In the genomic region with DNA sequence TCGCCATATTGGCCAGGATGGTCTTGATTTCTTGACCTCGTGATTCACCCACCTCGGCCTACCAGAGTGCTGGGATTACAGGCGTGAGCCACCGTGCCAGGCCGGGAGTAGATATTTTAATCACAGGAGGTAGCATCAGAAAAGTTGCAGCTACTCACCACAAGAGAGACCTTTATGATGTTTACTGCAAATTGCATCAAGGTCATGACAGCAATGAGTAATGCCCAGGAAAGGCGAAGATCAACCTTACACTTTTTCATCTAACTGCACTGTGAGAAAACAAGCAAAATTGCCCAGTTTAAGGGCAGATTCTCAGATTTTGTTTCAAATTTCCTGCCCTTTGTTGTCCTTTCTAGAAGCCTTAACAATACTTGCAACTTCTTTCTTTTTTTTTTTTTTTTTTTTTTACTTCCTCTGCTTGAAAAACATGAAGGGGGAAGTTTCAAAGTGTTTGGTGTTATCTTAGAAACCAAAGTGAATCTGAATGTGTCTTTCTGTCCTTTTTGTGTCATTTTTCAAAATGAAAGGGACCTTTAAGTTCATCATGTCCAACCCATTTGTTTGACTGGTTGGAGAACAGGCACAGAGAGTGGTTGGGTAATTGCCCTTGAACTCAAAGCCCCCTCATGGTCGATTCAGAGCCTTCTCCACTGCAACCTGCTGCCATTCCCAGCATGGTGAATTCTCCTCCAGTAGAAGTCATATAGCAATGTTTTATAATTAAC, we compare ENCODE assay signal across 1 cellular context.
TF ChIP-seq lines count a peak whose summit lies in the region.

No MANE protein-coding gene starts in this region.

TF ChIP-seq in HepG2, 621 proteins besides CTCF, POLR2A, EP300 and RAD21 (continued from another document):
- TF ChIP-seq, protein P1, sequence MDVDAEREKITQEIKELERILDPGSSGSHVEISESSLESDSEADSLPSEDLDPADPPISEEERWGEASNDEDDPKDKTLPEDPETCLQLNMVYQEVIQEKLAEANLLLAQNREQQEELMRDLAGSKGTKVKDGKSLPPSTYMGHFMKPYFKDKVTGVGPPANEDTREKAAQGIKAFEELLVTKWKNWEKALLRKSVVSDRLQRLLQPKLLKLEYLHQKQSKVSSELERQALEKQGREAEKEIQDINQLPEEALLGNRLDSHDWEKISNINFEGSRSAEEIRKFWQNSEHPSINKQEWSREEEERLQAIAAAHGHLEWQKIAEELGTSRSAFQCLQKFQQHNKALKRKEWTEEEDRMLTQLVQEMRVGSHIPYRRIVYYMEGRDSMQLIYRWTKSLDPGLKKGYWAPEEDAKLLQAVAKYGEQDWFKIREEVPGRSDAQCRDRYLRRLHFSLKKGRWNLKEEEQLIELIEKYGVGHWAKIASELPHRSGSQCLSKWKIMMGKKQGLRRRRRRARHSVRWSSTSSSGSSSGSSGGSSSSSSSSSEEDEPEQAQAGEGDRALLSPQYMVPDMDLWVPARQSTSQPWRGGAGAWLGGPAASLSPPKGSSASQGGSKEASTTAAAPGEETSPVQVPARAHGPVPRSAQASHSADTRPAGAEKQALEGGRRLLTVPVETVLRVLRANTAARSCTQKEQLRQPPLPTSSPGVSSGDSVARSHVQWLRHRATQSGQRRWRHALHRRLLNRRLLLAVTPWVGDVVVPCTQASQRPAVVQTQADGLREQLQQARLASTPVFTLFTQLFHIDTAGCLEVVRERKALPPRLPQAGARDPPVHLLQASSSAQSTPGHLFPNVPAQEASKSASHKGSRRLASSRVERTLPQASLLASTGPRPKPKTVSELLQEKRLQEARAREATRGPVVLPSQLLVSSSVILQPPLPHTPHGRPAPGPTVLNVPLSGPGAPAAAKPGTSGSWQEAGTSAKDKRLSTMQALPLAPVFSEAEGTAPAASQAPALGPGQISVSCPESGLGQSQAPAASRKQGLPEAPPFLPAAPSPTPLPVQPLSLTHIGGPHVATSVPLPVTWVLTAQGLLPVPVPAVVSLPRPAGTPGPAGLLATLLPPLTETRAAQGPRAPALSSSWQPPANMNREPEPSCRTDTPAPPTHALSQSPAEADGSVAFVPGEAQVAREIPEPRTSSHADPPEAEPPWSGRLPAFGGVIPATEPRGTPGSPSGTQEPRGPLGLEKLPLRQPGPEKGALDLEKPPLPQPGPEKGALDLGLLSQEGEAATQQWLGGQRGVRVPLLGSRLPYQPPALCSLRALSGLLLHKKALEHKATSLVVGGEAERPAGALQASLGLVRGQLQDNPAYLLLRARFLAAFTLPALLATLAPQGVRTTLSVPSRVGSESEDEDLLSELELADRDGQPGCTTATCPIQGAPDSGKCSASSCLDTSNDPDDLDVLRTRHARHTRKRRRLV (CRISPR knock-in tag; IDR thresholded peaks at IDR 0.05) = 0 out of 2 replicates have a peak, but pooled peaks have one; percentile 25
- TF ChIP-seq SMARCC2 (IDR thresholded peaks at IDR 0.05) (no peak), ZMYM2 (CRISPR knock-in tag; IDR thresholded peaks at IDR 0.05) (peak; percentile 35; the same call in 1 of the 2 replicates), ZNF558 (CRISPR knock-in tag; IDR thresholded peaks at IDR 0.05; ENCODE audit: borderline replicate concordance) (no peak), SYNCRIP (IDR thresholded peaks at IDR 0.05; ENCODE audit: insufficient read depth, low read depth, low read length) (no peak), FOXJ3 (CRISPR knock-in tag; IDR thresholded peaks at IDR 0.05; ENCODE audit: borderline replicate concordance) (no peak), PAF1 (CRISPR knock-in tag; IDR thresholded peaks at IDR 0.05) (peak; percentile 24; the same call in 1 of the 2 replicates), NPAS2 (CRISPR knock-in tag; IDR thresholded peaks at IDR 0.05; ENCODE audit: borderline replicate concordance) (no peak), RXRB (CRISPR knock-in tag; IDR thresholded peaks at IDR 0.05; ENCODE audit: borderline replicate concordance) (0 out of 2 replicates have a peak, but pooled peaks have one; percentile 57), LCORL (IDR thresholded peaks at IDR 0.05) (no peak), LCORL (CRISPR knock-in tag; IDR thresholded peaks at IDR 0.05) (no peak), ZNF143 (CRISPR knock-in tag; IDR thresholded peaks at IDR 0.05) (no peak), ATRX (CRISPR knock-in tag; IDR thresholded peaks at IDR 0.05; ENCODE audit: borderline replicate concordance) (no peak), FOSL2 (CRISPR knock-in tag; IDR thresholded peaks at IDR 0.05) (peak; percentile 83), FOXK2 (IDR thresholded peaks at IDR 0.05) (no peak), ZNF3 (CRISPR knock-in tag; IDR thresholded peaks at IDR 0.05) (0 out of 2 replicates have a peak, but pooled peaks have one; percentile 31), FOSL1 (CRISPR knock-in tag; IDR thresholded peaks at IDR 0.05; ENCODE audit: borderline replicate concordance) (peak; percentile 41; the same call in 1 of the 2 replicates), STAT5B (CRISPR knock-in tag; IDR thresholded peaks at IDR 0.05) (no peak), ZMYM4 (CRISPR knock-in tag; IDR thresholded peaks at IDR 0.05) (peak; percentile 54; the same call in 1 of the 2 replicates), CEBPG (CRISPR knock-in tag; IDR thresholded peaks at IDR 0.05) (peak; percentile 67), ZSCAN9 (CRISPR knock-in tag; IDR thresholded peaks at IDR 0.05; ENCODE audit: borderline replicate concordance) (no peak), ZNF547 (CRISPR knock-in tag; IDR thresholded peaks at IDR 0.05) (no peak), DPF2 (CRISPR knock-in tag; IDR thresholded peaks at IDR 0.05; ENCODE audit: borderline replicate concordance, low read depth) (peak; percentile 35; the same call in 1 of the 2 replicates), SMC3 (IDR thresholded peaks at IDR 0.05; ENCODE audit: low read length) (peak; percentile 30; the same call in 1 of the 2 replicates), SOX6 (IDR thresholded peaks at IDR 0.05) (no peak), SOX6 (CRISPR knock-in tag; IDR thresholded peaks at IDR 0.05) (peak; percentile 47), ZKSCAN8 (CRISPR knock-in tag; IDR thresholded peaks at IDR 0.05; ENCODE audit: borderline replicate concordance) (peak; percentile 19; the same call in 1 of the 2 replicates), ZSCAN29 (CRISPR knock-in tag; conservative IDR thresholded peaks at IDR 0.05) (no peak), HNF4A (CRISPR knock-in tag; IDR thresholded peaks at IDR 0.05) (peak; percentile 29), SPEN (CRISPR knock-in tag; IDR thresholded peaks at IDR 0.05; ENCODE audit: low read depth) (0 out of 2 replicates have a peak, but pooled peaks have one; percentile 27), MED1 (CRISPR knock-in tag; IDR thresholded peaks at IDR 0.05) (peak; percentile 66), SRSF1 (optimal IDR thresholded peaks at IDR 0.05; ENCODE audit: low read depth, low read length) (no peak)
- TF ChIP-seq, protein P2, sequence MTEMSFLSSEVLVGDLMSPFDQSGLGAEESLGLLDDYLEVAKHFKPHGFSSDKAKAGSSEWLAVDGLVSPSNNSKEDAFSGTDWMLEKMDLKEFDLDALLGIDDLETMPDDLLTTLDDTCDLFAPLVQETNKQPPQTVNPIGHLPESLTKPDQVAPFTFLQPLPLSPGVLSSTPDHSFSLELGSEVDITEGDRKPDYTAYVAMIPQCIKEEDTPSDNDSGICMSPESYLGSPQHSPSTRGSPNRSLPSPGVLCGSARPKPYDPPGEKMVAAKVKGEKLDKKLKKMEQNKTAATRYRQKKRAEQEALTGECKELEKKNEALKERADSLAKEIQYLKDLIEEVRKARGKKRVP (CRISPR knock-in tag; IDR thresholded peaks at IDR 0.05) = peak in 1 of 2 experiments; percentile 84; a peak in 2 of 4 replicates
- TF ChIP-seq, protein P3, sequence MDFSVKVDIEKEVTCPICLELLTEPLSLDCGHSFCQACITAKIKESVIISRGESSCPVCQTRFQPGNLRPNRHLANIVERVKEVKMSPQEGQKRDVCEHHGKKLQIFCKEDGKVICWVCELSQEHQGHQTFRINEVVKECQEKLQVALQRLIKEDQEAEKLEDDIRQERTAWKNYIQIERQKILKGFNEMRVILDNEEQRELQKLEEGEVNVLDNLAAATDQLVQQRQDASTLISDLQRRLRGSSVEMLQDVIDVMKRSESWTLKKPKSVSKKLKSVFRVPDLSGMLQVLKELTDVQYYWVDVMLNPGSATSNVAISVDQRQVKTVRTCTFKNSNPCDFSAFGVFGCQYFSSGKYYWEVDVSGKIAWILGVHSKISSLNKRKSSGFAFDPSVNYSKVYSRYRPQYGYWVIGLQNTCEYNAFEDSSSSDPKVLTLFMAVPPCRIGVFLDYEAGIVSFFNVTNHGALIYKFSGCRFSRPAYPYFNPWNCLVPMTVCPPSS (IDR thresholded peaks at IDR 0.05) = no peak
- TF ChIP-seq, protein P4, sequence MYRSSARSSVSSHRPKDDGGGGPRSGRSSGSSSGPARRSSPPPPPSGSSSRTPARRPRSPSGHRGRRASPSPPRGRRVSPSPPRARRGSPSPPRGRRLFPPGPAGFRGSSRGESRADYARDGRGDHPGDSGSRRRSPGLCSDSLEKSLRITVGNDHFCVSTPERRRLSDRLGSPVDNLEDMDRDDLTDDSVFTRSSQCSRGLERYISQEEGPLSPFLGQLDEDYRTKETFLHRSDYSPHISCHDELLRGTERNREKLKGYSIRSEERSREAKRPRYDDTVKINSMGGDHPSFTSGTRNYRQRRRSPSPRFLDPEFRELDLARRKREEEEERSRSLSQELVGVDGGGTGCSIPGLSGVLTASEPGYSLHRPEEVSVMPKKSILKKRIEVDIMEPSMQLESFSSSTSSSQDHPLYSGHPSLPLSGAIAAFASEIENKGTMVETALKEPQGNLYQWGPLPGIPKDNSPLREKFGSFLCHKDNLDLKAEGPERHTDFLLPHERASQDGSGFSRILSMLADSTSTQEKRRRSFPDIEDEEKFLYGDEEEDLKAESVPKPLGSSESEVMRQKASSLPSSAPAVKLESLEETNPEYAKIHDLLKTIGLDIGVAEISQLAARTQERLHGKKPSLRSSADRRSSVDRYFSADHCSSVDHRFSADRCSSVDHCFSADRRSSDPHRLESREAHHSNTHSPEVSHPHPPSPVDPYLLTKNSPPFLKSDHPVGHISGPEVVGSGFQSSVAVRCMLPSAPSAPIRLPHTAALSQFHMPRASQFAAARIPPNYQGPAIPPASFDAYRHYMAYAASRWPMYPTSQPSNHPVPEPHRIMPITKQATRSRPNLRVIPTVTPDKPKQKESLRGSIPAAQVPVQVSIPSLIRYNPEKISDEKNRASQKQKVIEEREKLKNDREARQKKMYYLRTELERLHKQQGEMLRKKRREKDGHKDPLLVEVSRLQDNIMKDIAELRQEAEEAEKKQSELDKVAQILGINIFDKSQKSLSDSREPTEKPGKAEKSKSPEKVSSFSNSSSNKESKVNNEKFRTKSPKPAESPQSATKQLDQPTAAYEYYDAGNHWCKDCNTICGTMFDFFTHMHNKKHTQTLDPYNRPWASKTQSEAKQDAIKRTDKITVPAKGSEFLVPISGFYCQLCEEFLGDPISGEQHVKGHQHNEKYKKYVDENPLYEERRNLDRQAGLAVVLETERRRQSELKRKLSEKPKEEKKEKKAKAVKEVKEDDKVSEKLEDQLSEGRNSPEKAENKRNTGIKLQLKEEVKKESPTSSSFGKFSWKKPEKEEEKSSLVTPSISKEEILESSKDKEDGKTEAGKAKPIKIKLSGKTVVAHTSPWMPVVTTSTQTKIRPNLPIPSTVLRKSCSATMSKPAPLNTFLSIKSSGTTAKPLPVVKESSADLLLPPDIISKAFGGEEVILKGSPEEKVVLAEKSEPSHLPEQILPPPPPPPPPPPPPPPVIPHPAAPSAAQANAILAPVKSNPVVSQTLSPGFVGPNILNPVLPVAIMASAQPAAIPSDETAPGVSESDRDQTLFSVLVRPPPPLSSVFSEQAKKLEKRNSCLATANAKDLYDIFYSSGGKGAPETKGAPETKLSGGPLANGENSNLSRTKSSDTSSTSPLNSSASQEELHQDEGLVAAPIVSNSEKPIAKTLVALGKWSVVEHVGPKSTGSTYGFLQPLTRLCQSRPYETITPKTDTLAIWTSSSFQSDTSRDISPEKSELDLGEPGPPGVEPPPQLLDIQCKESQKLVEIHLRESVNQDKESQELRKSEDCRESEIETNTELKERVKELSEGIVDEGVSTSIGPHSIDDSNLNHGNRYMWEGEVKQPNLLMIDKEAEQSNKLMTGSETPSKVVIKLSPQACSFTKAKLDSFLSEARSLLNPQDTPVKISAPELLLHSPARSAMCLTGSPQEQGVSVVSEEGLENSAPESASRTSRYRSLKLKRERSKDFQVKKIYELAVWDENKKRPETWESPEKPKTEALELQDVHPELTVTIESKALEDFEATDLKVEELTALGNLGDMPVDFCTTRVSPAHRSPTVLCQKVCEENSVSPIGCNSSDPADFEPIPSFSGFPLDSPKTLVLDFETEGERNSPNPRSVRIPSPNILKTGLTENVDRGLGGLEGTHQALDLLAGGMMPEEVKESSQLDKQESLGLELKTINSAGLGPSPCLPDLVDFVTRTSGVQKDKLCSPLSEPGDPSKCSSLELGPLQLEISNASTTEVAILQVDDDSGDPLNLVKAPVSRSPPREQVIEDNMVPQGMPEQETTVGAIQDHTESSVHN (CRISPR knock-in tag; IDR thresholded peaks at IDR 0.05) = no peak
- TF ChIP-seq, protein P5, sequence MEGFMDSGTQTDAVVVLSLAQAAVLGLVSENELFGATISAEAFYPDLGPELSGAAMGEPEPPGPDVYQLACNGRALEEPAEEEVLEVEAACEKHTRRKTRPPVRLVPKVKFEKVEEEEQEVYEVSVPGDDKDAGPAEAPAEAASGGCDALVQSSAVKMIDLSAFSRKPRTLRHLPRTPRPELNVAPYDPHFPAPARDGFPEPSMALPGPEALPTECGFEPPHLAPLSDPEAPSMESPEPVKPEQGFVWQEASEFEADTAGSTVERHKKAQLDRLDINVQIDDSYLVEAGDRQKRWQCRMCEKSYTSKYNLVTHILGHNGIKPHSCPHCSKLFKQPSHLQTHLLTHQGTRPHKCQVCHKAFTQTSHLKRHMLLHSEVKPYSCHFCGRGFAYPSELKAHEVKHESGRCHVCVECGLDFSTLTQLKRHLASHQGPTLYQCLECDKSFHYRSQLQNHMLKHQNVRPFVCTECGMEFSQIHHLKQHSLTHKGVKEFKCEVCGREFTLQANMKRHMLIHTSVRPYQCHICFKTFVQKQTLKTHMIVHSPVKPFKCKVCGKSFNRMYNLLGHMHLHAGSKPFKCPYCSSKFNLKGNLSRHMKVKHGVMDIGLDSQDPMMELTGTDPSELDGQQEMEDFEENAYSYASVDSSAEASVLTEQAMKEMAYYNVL (CRISPR knock-in tag; IDR thresholded peaks at IDR 0.05; ENCODE audit: borderline replicate concordance) = peak; percentile 51; the same call in 1 of the 2 replicates
